ENCODE assay signal across 1 cellular context in the genomic region with DNA sequence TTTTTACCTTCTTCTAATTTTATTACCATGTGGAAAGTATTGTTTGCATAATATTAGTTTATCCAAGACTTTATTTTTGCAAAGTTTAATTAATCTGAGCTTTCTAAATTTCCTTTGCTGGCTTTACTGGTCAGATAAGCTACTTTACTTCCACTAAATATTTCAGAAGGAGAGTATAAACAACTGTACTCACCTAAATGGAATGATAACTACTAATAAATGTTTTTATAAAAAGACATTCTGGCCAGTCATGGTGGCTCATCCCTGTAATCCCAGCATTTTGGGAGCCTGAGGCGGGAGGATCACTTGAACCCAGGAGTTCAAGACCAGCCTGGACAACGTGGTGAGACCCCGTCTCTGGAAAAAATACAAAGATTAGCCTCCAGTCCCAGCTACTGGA.
TF ChIP-seq lines count a peak whose summit lies in the region.

No MANE protein-coding gene starts in this region.

TF ChIP-seq in GM23338, 12 proteins besides CTCF, POLR2A, EP300 and RAD21 (continued from another document):
- TF ChIP-seq REST (IDR thresholded peaks at IDR 0.05; ENCODE audit: unreplicated experiment) (no peak), ETS1 (IDR thresholded peaks at IDR 0.05) (no peak), CREB1 (CRISPR knock-in tag; IDR thresholded peaks at IDR 0.05; ENCODE audit: low read depth) (no peak), STAT1 (IDR thresholded peaks at IDR 0.05; ENCODE audit: unreplicated experiment) (no peak)
TF ChIP-seq in GM23338: peak in this region for 0.
